In genomic region chr4:25874641-25875040, GRCh38 we compare ENCODE assay signal across 16 cellular contexts. TPM values are rescaled to one million over a fixed set of nuclear protein-coding genes. Genes with fewer than 3 reads are reported as not detected.
DNase-seq lines count a peak whose midpoint lies in the region; ATAC-seq and TF ChIP-seq lines count a peak whose summit lies in the region.
"Had no signal": no experiment of that assay in that cellular context is flagged by ENCODE, and none has a peak within 500 bp of the region (broad histone marks: within the 10 kb centered on the region; RNA-seq: fewer than 3 reads in every experiment).

No MANE protein-coding gene starts in this region.

- no peak for TF ChIP-seq CTCF in brain microvascular endothelial cell (IDR thresholded peaks at IDR 0.05; ENCODE audit: low read depth, low read length, missing control alignments)

- ATAC-seq in GM18498 (IDR thresholded peaks at IDR 0.05; ENCODE audit: unreplicated experiment) (peak; percentile 41), GM19463 (IDR thresholded peaks at IDR 0.05; ENCODE audit: unreplicated experiment) (peak; percentile 47), HG02885 (IDR thresholded peaks at IDR 0.05; ENCODE audit: poor library complexity, unreplicated experiment) (peak; percentile 21)
- ATAC-seq: activated CD4-positive, CD25-positive, alpha-beta regulatory T cell treated with anti-CD3 and anti-CD28 coated beads, Interleukin-2, amount 50 U/mL, for 24 hours; activated T-cell treated with anti-CD3 and anti-CD28 coated beads, Interleukin-2, amount 50 U/mL, for 4 hours; right lobe of liver; stimulated activated naive CD8-positive, alpha-beta T cell treated with anti-CD3 and anti-CD28 coated beads, Interleukin-15, amount 100 ng/mL, for 72 hours had no signal

- in situ Hi-C loops in brain microvascular endothelial cell (cut with HindIII; ENCODE audit: low pct_ligation_motif_present, low sequenced_read_pairs): no loop called here

- DNase-seq in NCI-H2171 treated with DMSO at 0.1 percent for 48 hours (lab: John Stamatoyannopoulos, UW) (peak; percentile 62), brain microvascular endothelial cell (no peak), ecto neural progenitor cell (ENCODE audit: low spot score) (no peak), H7 (no peak), NCI-H2029 treated with DMSO at 0.1 percent for 48 hours (lab: John Stamatoyannopoulos, UW) (no peak)
- DNase-seq: activated T-cell treated with anti-CD3 and anti-CD28 coated beads, Interleukin-2, amount 50 U/mL, for 4 hours; amygdala; KG1; NCI-H1436 treated with DMSO at 0.1 percent for 48 hours; right lobe of liver; stimulated activated naive CD8-positive, alpha-beta T cell treated with anti-CD3 and anti-CD28 coated beads, Interleukin-15, amount 100 ng/mL, for 72 hours had no signal

- H3K27ac ChIP-seq in brain microvascular endothelial cell: no peak overlapping the region
- H3K27ac ChIP-seq: neural progenitor cell, right lobe of liver had no signal

- no peak overlapping the region for H3K4me3 ChIP-seq in brain microvascular endothelial cell (ENCODE audit: low read depth, low read length)
- H3K4me3 ChIP-seq in H7 (ENCODE audit: insufficient read depth, low read depth, low read length): no peak overlapping the region
- H3K4me3 ChIP-seq: neural progenitor cell, right lobe of liver had no signal

- no peaks in the 10 kb centered on the region for H3K36me3 ChIP-seq in brain microvascular endothelial cell (replicated peaks)
- no peaks in the 10 kb centered on the region for H3K36me3 ChIP-seq in H7 (replicated peaks; ENCODE audit: control insufficient read depth, insufficient read depth, low read length)
- H3K36me3 ChIP-seq: neural progenitor cell, right lobe of liver had no signal

- H3K27me3 ChIP-seq in brain microvascular endothelial cell (replicated peaks) (no peaks in the 10 kb centered on the region), H7 (ENCODE audit: control insufficient read depth, insufficient read depth, low read length) (no peaks in the 10 kb centered on the region)
- H3K27me3 ChIP-seq: neural progenitor cell, right lobe of liver had no signal

RNA-seq across cellular contexts. Expression of gene SEL1L3, which starts 11.9 kb away (rescaled TPM):
- 25.1 and 28.1 TPM in 2 replicates for total RNA-seq in H7 (2014; rRNA removed; shearing (Covaris generic))

RNA-seq across cellular contexts. Expression of gene SMIM20, which starts 39.4 kb away (rescaled TPM):
- 55.3 and 81.1 TPM in 2 replicates for total RNA-seq in H7 (2014; rRNA removed; shearing (Covaris generic))
